1 cellular context compared by ENCODE assay signal in the genomic region with DNA sequence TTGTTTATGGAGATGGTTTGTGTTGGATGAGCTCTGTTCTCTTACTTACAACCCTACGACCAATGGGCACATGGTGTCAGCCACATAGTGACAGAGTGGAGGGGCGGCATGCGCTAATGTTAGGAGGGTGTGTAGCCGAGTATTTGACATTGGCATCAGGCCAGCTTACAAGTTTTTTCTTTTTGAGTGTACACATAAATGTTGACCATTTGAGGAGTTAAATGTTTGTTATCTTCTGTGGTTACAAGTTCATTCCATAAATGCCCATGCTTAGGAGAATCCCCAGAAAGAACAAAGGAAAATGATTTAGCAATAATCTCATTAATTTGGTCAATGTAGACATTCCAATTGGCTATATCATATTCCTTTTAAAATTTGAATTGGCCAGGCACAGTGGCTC.
A peak's percentile ranks its signal among the peaks of the same experiment; 100 is the strongest.
TF ChIP-seq lines count a peak whose summit lies in the region.

No MANE protein-coding gene starts in this region.

TF ChIP-seq in IMR-90, 13 proteins besides CTCF, POLR2A, EP300 and RAD21:
- TF ChIP-seq RCOR1 (IDR thresholded peaks at IDR 0.05; ENCODE audit: insufficient replicate concordance, low read length) (no peak), CEBPB (IDR thresholded peaks at IDR 0.05; ENCODE audit: low read depth, low read length) (peak; percentile 36; the same call in 1 of the 2 replicates)
